Comparison of ENCODE assay signal across 8 cellular contexts in the genomic region with DNA sequence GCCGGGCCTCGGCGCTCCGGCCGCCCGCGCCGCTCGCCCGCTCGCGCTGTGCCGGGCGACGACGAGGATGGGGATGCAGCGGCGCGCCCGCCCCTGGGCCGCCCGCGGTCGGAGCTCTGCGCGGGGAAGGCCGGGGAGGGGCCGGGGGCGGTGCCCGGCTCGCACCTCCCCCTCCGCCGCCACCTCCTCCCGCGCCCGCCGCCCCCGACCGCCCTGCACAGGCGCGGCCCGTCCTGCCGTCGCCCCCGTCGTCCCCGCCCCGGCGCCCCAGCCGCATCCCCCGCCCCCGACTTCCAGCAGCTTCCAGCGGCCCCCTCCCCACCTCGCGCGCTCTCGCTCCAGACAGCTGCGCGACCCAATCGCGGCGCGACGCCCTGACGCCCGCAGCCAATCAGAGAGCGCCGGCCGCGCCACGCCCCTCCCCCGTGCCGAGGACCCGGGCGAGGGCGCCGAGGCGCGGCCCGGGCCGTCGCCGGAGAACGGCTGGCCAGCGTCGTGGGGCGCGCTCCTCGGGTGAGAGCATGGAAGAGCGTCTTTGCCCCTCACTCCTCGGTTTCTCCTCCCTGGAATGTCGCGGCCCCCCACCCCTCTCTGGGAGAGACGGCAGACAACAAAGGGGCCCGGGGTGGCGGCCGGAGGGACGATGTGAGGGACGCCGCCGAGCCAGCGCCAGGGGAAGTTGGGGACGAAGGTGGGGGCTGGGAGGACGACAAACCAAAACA. TPM values are rescaled to one million over a fixed set of nuclear protein-coding genes. Genes with fewer than 3 reads are reported as not detected.
DNase-seq lines count a peak whose midpoint lies in the region; ATAC-seq and TF ChIP-seq lines count a peak whose summit lies in the region.

A gene with protein sequence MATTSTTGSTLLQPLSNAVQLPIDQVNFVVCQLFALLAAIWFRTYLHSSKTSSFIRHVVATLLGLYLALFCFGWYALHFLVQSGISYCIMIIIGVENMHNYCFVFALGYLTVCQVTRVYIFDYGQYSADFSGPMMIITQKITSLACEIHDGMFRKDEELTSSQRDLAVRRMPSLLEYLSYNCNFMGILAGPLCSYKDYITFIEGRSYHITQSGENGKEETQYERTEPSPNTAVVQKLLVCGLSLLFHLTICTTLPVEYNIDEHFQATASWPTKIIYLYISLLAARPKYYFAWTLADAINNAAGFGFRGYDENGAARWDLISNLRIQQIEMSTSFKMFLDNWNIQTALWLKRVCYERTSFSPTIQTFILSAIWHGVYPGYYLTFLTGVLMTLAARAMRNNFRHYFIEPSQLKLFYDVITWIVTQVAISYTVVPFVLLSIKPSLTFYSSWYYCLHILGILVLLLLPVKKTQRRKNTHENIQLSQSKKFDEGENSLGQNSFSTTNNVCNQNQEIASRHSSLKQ (minus strand): TSS at position 69 of the 722 bp plus-strand sequence. CDS start 70 bp downstream, outside the sequence.

- H3K79me2 ChIP-seq in DOHH2 (ENCODE audit: control insufficient read depth, low read length) (peaks cover 39% of the 10 kb centered on the region), GM23338 (replicated peaks; ENCODE audit: insufficient read depth) (peaks cover 36% of the 10 kb centered on the region), Loucy (ENCODE audit: insufficient read depth, low read length) (peaks cover 53% of the 10 kb centered on the region)

- TF ChIP-seq EP300 in gastroesophageal sphincter (IDR thresholded peaks at IDR 0.05): no peak

- H3K9me3 ChIP-seq in DOHH2 (ENCODE audit: control insufficient read depth, insufficient read depth, low read length) (no peaks in the 10 kb centered on the region), Loucy (ENCODE audit: insufficient read depth, low read depth, low read length) (no peaks in the 10 kb centered on the region), SJSA1 (replicated peaks) (no peaks in the 10 kb centered on the region), gastroesophageal sphincter (no peaks in the 10 kb centered on the region), neutrophil (no peaks in the 10 kb centered on the region), subcutaneous abdominal adipose tissue (ENCODE audit: control insufficient read depth in 5 of 5, low read length in 5 of 5) (no peaks in the 10 kb centered on the region)

- peaks cover 3% of the 10 kb centered on the region for H3F3A ChIP-seq in DOHH2 (ENCODE audit: control insufficient read depth, insufficient read depth)
- 0 out of 2 replicates have a peak, but pooled peaks cover 4% of the 10 kb centered on the region for H3F3A ChIP-seq in GM23338 (replicated peaks; ENCODE audit: low read depth)
- H3F3A ChIP-seq in Loucy (ENCODE audit: low read depth): no peaks in the 10 kb centered on the region

- peaks cover 11% of the 10 kb centered on the region for H3K36me3 Mint-ChIP-seq in GM23338 (ENCODE audit: low read depth)
- no peaks in the 10 kb centered on the region for H3K36me3 Mint-ChIP-seq in activated naive CD4-positive, alpha-beta T cell treated with anti-CD3 and anti-CD28 coated beads for 36 hours (ENCODE audit: low read depth)

- H3K4me1 ChIP-seq in DOHH2 (ENCODE audit: control insufficient read depth, low read length) (peaks cover 45% of the 10 kb centered on the region), GM23338 (ENCODE audit: insufficient read depth) (peaks cover 21% of the 10 kb centered on the region), Loucy (ENCODE audit: insufficient read depth, low read length, poor library complexity, severe bottlenecking) (peaks cover 45% of the 10 kb centered on the region), SJSA1 (replicated peaks) (peaks cover 38% of the 10 kb centered on the region), gastroesophageal sphincter (peaks cover 0 to 28% (median 4%) of the 10 kb centered on the region in 3 donors), neutrophil (ENCODE audit: control insufficient read depth in 1 of 2, insufficient read depth in 1 of 2, low read depth in 1 of 2, low read length in 1 of 2) (peaks cover 48 to 50% of the 10 kb centered on the region in 2 experiments), subcutaneous abdominal adipose tissue (ENCODE audit: control insufficient read depth in 5 of 5, insufficient read depth in 5 of 5, low read length in 5 of 5) (peaks cover 0 to 20% (median 14%) of the 10 kb centered on the region in 5 donors)

- ATAC-seq in GM23338 (peak; percentile 84), gastroesophageal sphincter (peak; percentile 98)

- TF ChIP-seq POLR2A in gastroesophageal sphincter (IDR thresholded peaks at IDR 0.05): peak; percentile 79 to 83

- TF ChIP-seq CTCF in DOHH2 (IDR thresholded peaks at IDR 0.05; ENCODE audit: low read depth, low read length, poor library complexity, severe bottlenecking): no peak
- no peak for TF ChIP-seq CTCF in GM23338 (conservative IDR thresholded peaks at IDR 0.05; ENCODE audit: low read depth in 2 of 2)
- no peak for TF ChIP-seq CTCF in Loucy (conservative IDR thresholded peaks at IDR 0.05; ENCODE audit: low read length)
- TF ChIP-seq CTCF in gastroesophageal sphincter (IDR thresholded peaks at IDR 0.05): peak in 1 of 4 experiments; percentile 5
- TF ChIP-seq CTCF in neutrophil (IDR thresholded peaks at IDR 0.05): peak; percentile 37

- H3K4me3 ChIP-seq in DOHH2 (ENCODE audit: low read length): peak within 1 kb of the TSS; percentile 87
- peak within 1 kb of the TSS; percentile 85 for H3K4me3 ChIP-seq in GM23338
- H3K4me3 ChIP-seq in Loucy (ENCODE audit: low read length, poor library complexity, severe bottlenecking): peak within 1 kb of the TSS; percentile 81
- peak within 1 kb of the TSS; percentile 69 for H3K4me3 ChIP-seq in SJSA1
- peak within 1 kb of the TSS; percentile 55 to 91 for H3K4me3 ChIP-seq in gastroesophageal sphincter
- peak within 1 kb of the TSS; percentile 87 to 96 for H3K4me3 ChIP-seq in neutrophil (ENCODE audit: low read depth in 1 of 2, low read length in 1 of 2)
- peak within 1 kb of the TSS; percentile 59 to 73 (median 65) for H3K4me3 ChIP-seq in subcutaneous abdominal adipose tissue (ENCODE audit: low read depth in 1 of 5, low read length in 5 of 5)

- peak within 1 kb of the TSS; percentile 87 for H3K4me3 Mint-ChIP-seq in GM23338
- peak within 1 kb of the TSS; percentile 73 for H3K4me3 Mint-ChIP-seq in activated naive CD4-positive, alpha-beta T cell treated with anti-CD3 and anti-CD28 coated beads for 36 hours

- H3K9ac ChIP-seq in Loucy (ENCODE audit: low read depth, low read length, poor library complexity, severe bottlenecking) (peak within 1 kb of the TSS; percentile 91), subcutaneous abdominal adipose tissue (ENCODE audit: low read length in 5 of 5) (peak within 1 kb of the TSS; percentile 10 to 76 (median 55))

- 2% methylated on average over 7 of the region's 104 CpGs; no CpG with 5 or more reads in 1 of the 2 donors for WGBS in gastroesophageal sphincter (ENCODE audit: low coverage in 1 of 2), 2 donors

- H3K4me1 Mint-ChIP-seq in GM23338: peaks cover 30% of the 10 kb centered on the region
- H3K4me1 Mint-ChIP-seq in activated naive CD4-positive, alpha-beta T cell treated with anti-CD3 and anti-CD28 coated beads for 36 hours (ENCODE audit: low read depth): peaks cover 15% of the 10 kb centered on the region

- H3K27me3 Mint-ChIP-seq in GM23338 (ENCODE audit: insufficient read depth, low read depth, poor library complexity): peaks cover 12% of the 10 kb centered on the region
- H3K27me3 Mint-ChIP-seq in activated naive CD4-positive, alpha-beta T cell treated with anti-CD3 and anti-CD28 coated beads for 36 hours (ENCODE audit: low read depth): peaks cover 5% of the 10 kb centered on the region

- no peaks in the 10 kb centered on the region for H3K9me2 ChIP-seq in DOHH2 (replicated peaks; ENCODE audit: control insufficient read depth, low read length)
- no peaks in the 10 kb centered on the region for H3K9me2 ChIP-seq in GM23338 (ENCODE audit: insufficient read depth)
- no peaks in the 10 kb centered on the region for H3K9me2 ChIP-seq in Loucy (replicated peaks; ENCODE audit: low read depth, low read length)

- H3K9me3 Mint-ChIP-seq in GM23338: 0 out of 3 replicates have a peak, but pooled peaks cover 7% of the 10 kb centered on the region
- H3K9me3 Mint-ChIP-seq in activated naive CD4-positive, alpha-beta T cell treated with anti-CD3 and anti-CD28 coated beads for 36 hours: no peaks in the 10 kb centered on the region

- H3K4me2 ChIP-seq in DOHH2 (ENCODE audit: low read length) (peak within 1 kb of the TSS; percentile 93), GM23338 (peak within 1 kb of the TSS; percentile 89), Loucy (ENCODE audit: low read depth, low read length, poor library complexity, severe bottlenecking) (peak within 1 kb of the TSS; percentile 85)

- no peak within 1 kb of the TSS for H3K27ac ChIP-seq in DOHH2 (ENCODE audit: low read depth, low read length)
- H3K27ac ChIP-seq in GM23338 (ENCODE audit: low read depth): peak within 1 kb of the TSS; percentile 93
- H3K27ac ChIP-seq in SJSA1: peak within 1 kb of the TSS; percentile 96
- H3K27ac ChIP-seq in gastroesophageal sphincter: peak within 1 kb of the TSS; percentile 59 to 88 (median 88)
- peak within 1 kb of the TSS; percentile 87 for H3K27ac ChIP-seq in neutrophil
- no peak within 1 kb of the TSS for H3K27ac ChIP-seq in subcutaneous abdominal adipose tissue (ENCODE audit: low read depth, low read length)

- H3K27me3 ChIP-seq in DOHH2 (ENCODE audit: control insufficient read depth, low read length) (no peaks in the 10 kb centered on the region), GM23338 (ENCODE audit: insufficient read depth) (peaks cover 16% of the 10 kb centered on the region; the same call in 1 of the 2 replicates), Loucy (ENCODE audit: insufficient read depth, low read length, poor library complexity, severe bottlenecking) (no peaks in the 10 kb centered on the region), SJSA1 (replicated peaks) (no peaks in the 10 kb centered on the region), gastroesophageal sphincter (no peaks in the 10 kb centered on the region), neutrophil (no peaks in the 10 kb centered on the region), subcutaneous abdominal adipose tissue (ENCODE audit: control insufficient read depth in 5 of 5, insufficient read depth in 4 of 5, low read length in 5 of 5) (no peaks in the 10 kb centered on the region)

- H3K27ac Mint-ChIP-seq in GM23338: peak within 1 kb of the TSS; percentile 94
- H3K27ac Mint-ChIP-seq in activated naive CD4-positive, alpha-beta T cell treated with anti-CD3 and anti-CD28 coated beads for 36 hours: no peak within 1 kb of the TSS

- H2AFZ ChIP-seq in GM23338 (peak within 1 kb of the TSS; percentile 72; the same call in 1 of the 2 replicates), Loucy (ENCODE audit: low read length) (peak within 1 kb of the TSS; percentile 75)

- CTCF ChIA-PET in activated naive CD4-positive, alpha-beta T cell treated with anti-CD3 and anti-CD28 coated beads for 36 hours (lab: Charles Lee): no interaction called here

- intact Hi-C loops in activated naive CD4-positive, alpha-beta T cell treated with anti-CD3 and anti-CD28 coated beads for 36 hours (cut with micrococcal nuclease): loop anchor here (1.0 to 5.0 kb wide), 2 partner anchors 166 to 419 kb away; a partner anchor contains a TSS

- DNase-seq in GM23338 (ENCODE audit: low spot score) (peak; percentile 96), SJSA1 (ENCODE audit: low read depth in 1 of 2, low spot score in 2 of 2) (peak; percentile 92 to 94)
- DNase-seq in activated naive CD4-positive, alpha-beta T cell treated with anti-CD3 and anti-CD28 coated beads for 36 hours: peak; percentile 87

- H4K20me1 ChIP-seq in DOHH2 (ENCODE audit: control insufficient read depth, insufficient read depth, low read depth, low read length) (no peaks in the 10 kb centered on the region), GM23338 (replicated peaks; ENCODE audit: insufficient read depth) (peaks cover 22% of the 10 kb centered on the region), Loucy (ENCODE audit: insufficient read depth, low read length, poor library complexity, severe bottlenecking) (peaks cover 20% of the 10 kb centered on the region)

- H3K36me3 ChIP-seq in DOHH2 (ENCODE audit: control insufficient read depth, low read length): no peaks in the 10 kb centered on the region
- H3K36me3 ChIP-seq in GM23338 (ENCODE audit: insufficient read depth): no peaks in the 10 kb centered on the region
- H3K36me3 ChIP-seq in Loucy (ENCODE audit: insufficient read depth, low read length): no peaks in the 10 kb centered on the region
- peaks cover 8% of the 10 kb centered on the region for H3K36me3 ChIP-seq in SJSA1
- H3K36me3 ChIP-seq in gastroesophageal sphincter: no peaks in the 10 kb centered on the region
- no peaks in the 10 kb centered on the region for H3K36me3 ChIP-seq in neutrophil
- H3K36me3 ChIP-seq in subcutaneous abdominal adipose tissue (ENCODE audit: control insufficient read depth in 5 of 5, insufficient read depth in 5 of 5, low read length in 5 of 5): no peaks in the 10 kb centered on the region

RNA-seq across cellular contexts. Expression of the gene that starts here (rescaled TPM):
- total RNA-seq in GM23338 (2014; rRNA removed; shearing (Covaris generic)): 22.7 and 24.7 TPM in 2 replicates
- 8.2 and 15.9 TPM in 2 replicates for polyA plus RNA-seq in GM23338 (2016; fragmentation: Nextera tagmentation; extraction: Ambion mirVana)
- total RNA-seq in SJSA1 (2014; rRNA removed; shearing (Covaris generic)): 36.4 and 76.5 TPM in 2 replicates
- 1 to 10 TPM; 4.1 to 4.4 TPM for total RNA-seq in activated naive CD4-positive, alpha-beta T cell treated with anti-CD3 and anti-CD28 coated beads for 36 hours
- total RNA-seq in gastroesophageal sphincter: 10 to 100 TPM; 21.0 to 27.0 (median 23.5) TPM

Comparison
In these comparisons a context has a peak if more than half of its experiments do, and no peak if none do; other contexts are left out.
1. H3K27ac ChIP-seq: peak in GM23338 (single experiment), SJSA1 (single experiment), gastroesophageal sphincter (4 of 4) and neutrophil (single experiment); none in DOHH2 (single experiment) and subcutaneous abdominal adipose tissue (single experiment).
2. Peak in every context shown above with its lines, with median percentiles within 50 percentile points of each other: H3K4me2 ChIP-seq, H3K4me3 ChIP-seq and DNase-seq.